ENCODE assay signal across 22 cellular contexts in the genomic region with DNA sequence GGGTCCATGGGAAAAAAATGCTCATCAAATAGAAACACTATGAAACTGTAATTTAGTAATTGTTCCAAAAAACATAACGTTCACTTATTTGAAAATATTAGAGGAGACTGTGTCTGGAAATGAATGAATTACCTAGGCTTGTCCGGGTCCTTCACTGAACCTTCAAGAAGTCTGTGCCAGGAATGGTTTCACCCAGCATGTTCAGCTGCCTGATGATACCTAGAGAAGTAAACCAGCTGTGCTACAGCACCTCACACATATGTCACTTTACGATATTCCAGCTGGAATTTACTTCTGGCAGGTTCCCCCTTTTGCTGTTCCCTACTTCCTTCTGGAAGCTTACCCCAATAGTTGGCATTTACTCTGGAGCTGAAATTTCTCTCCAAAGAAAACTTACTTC.
"Had no signal": no experiment of that assay in that cellular context is flagged by ENCODE, and none has a peak within 500 bp of the region (broad histone marks: within the 10 kb centered on the region; RNA-seq: fewer than 3 reads in every experiment).

No MANE protein-coding gene starts in this region.

- H3K36me3 Mint-ChIP-seq: naive thymus-derived CD8-positive, alpha-beta T cell; stimulated activated effector memory CD8-positive, alpha-beta T cell treated with anti-CD3 and anti-CD28 coated beads, Interleukin-12 subunit alpha, Interleukin-12 subunit beta, amount 100 ng/mL, for 72 hours had no signal

- ATAC-seq: effector memory CD8-positive, alpha-beta T cell; gastrocnemius medialis; left lung; lower lobe of right lung; naive thymus-derived CD8-positive, alpha-beta T cell; sciatic nerve; stimulated activated effector memory CD8-positive, alpha-beta T cell treated with anti-CD3 and anti-CD28 coated beads, Interleukin-12 subunit alpha, Interleukin-12 subunit beta, amount 100 ng/mL, for 72 hours had no signal

- H3K27ac Mint-ChIP-seq: effector memory CD8-positive, alpha-beta T cell; naive thymus-derived CD8-positive, alpha-beta T cell; progenitor cell of endocrine pancreas; stimulated activated effector memory CD8-positive, alpha-beta T cell treated with anti-CD3 and anti-CD28 coated beads, Interleukin-12 subunit alpha, Interleukin-12 subunit beta, amount 100 ng/mL, for 72 hours had no signal

- H3K36me3 ChIP-seq: gastrocnemius medialis, heart right ventricle, left lung, lower lobe of right lung, stomach, thyroid gland, vagina had no signal

- H2AFZ ChIP-seq: parathyroid adenoma had no signal

- H3K9me3 ChIP-seq: gastrocnemius medialis, left lung, lower lobe of right lung, stomach, thyroid gland, vagina had no signal

- H3K4me1 ChIP-seq: gastrocnemius medialis, left lung, lower lobe of right lung, parathyroid adenoma, stomach, thyroid gland, vagina had no signal

- H3K4me3 ChIP-seq: gastrocnemius medialis, heart right ventricle, left lung, lower lobe of right lung, smooth muscle cell, stomach, thyroid gland, vagina had no signal

- H3K27me3 Mint-ChIP-seq: effector memory CD8-positive, alpha-beta T cell; naive thymus-derived CD8-positive, alpha-beta T cell; progenitor cell of endocrine pancreas had no signal

- H3K4me1 Mint-ChIP-seq: naive thymus-derived CD8-positive, alpha-beta T cell; stimulated activated effector memory CD8-positive, alpha-beta T cell treated with anti-CD3 and anti-CD28 coated beads, Interleukin-12 subunit alpha, Interleukin-12 subunit beta, amount 100 ng/mL, for 72 hours had no signal

- H3K27me3 ChIP-seq: gastrocnemius medialis, heart right ventricle, left lung, stomach, thyroid gland, vagina had no signal

- DNase-seq: cortex of kidney; effector memory CD8-positive, alpha-beta T cell; gastrocnemius medialis; heart right ventricle; hippocampal formation; left cardiac atrium; left lung; lower lobe of right lung; naive thymus-derived CD8-positive, alpha-beta T cell; stimulated activated CD4-positive, alpha-beta T cell treated with anti-CD3 and anti-CD28 coated beads, Interleukin-12 subunit alpha, Interleukin-12 subunit beta, amount 100 ng/mL, for 4 hours; stimulated activated CD4-positive, alpha-beta T cell treated with anti-CD3 and anti-CD28 coated beads, Interleukin-2, amount 100 ng/mL, for 24 hours; stimulated activated CD4-positive, alpha-beta T cell treated with anti-CD3 and anti-CD28 coated beads, Interleukin-4, amount 100 ng/mL, for 24 hours; stimulated activated naive CD4-positive, alpha-beta T cell treated with Interleukin-2 at 50 U/mL for 16 hours; stomach; thyroid gland; trophoblast cell had no signal

- H3K4me2 ChIP-seq: smooth muscle cell had no signal

- H3K27ac ChIP-seq: gastrocnemius medialis, left lung, lower lobe of right lung, parathyroid adenoma, stomach, thyroid gland, vagina had no signal

- H3K79me2 ChIP-seq: parathyroid adenoma had no signal

- H3K4me3 Mint-ChIP-seq: effector memory CD8-positive, alpha-beta T cell; naive thymus-derived CD8-positive, alpha-beta T cell; stimulated activated effector memory CD8-positive, alpha-beta T cell treated with anti-CD3 and anti-CD28 coated beads, Interleukin-12 subunit alpha, Interleukin-12 subunit beta, amount 100 ng/mL, for 72 hours had no signal

- H3K9ac ChIP-seq: parathyroid adenoma had no signal
